In genomic region chr5:72508241-72509170, GRCh38 we compare ENCODE assay signal across 10 cellular contexts. TPM values are rescaled to one million over a fixed set of nuclear protein-coding genes. Genes with fewer than 3 reads are reported as not detected.
DNase-seq lines count a peak whose midpoint lies in the region; ATAC-seq and TF ChIP-seq lines count a peak whose summit lies in the region.
"Had no signal": no experiment of that assay in that cellular context is flagged by ENCODE, and none has a peak within 500 bp of the region (broad histone marks: within the 10 kb centered on the region; RNA-seq: fewer than 3 reads in every experiment).

No MANE protein-coding gene starts in this region.

- no peaks in the 10 kb centered on the region for H3K36me3 ChIP-seq in ovary

- peaks cover 2% of the 10 kb centered on the region for H3K4me1 ChIP-seq in ovary (ENCODE audit: insufficient read depth)

- ATAC-seq in GM21528 (IDR thresholded peaks at IDR 0.05; ENCODE audit: low FRiP score, unreplicated experiment) (peak; percentile 93), HG03565 (IDR thresholded peaks at IDR 0.05; ENCODE audit: unreplicated experiment) (peak; percentile 90)
- ATAC-seq in stimulated activated naive CD8-positive, alpha-beta T cell treated with anti-CD3 and anti-CD28 coated beads, Interleukin-15, amount 100 ng/mL, for 72 hours: no peak

- H3K4me3 Mint-ChIP-seq in stimulated activated naive CD8-positive, alpha-beta T cell treated with anti-CD3 and anti-CD28 coated beads, Interleukin-15, amount 100 ng/mL, for 72 hours: no peak overlapping the region

- peak overlapping the region in 1 of 2 donors; percentile 49 for H3K27ac Mint-ChIP-seq in stimulated activated naive CD8-positive, alpha-beta T cell treated with anti-CD3 and anti-CD28 coated beads, Interleukin-15, amount 100 ng/mL, for 72 hours

- TF ChIP-seq CTCF in GM12864 (IDR thresholded peaks at IDR 0.05; ENCODE audit: low read depth, low read length, missing control alignments) (no peak), ovary (IDR thresholded peaks at IDR 0.05) (no peak)

- DNase-seq in GM12864 (ENCODE audit: low read depth) (peak; percentile 77), germinal center (ENCODE audit: low spot score) (peak; percentile 53), NCI-H748 (lab: John Stamatoyannopoulos, UW; ENCODE audit: unreplicated experiment) (no peak), ovary (no peak), SHP77 (lab: John Stamatoyannopoulos, UW) (no peak)
- DNase-seq in stimulated activated naive CD8-positive, alpha-beta T cell treated with anti-CD3 and anti-CD28 coated beads, Interleukin-15, amount 100 ng/mL, for 72 hours: no peak

- TF ChIP-seq EP300 in ovary (IDR thresholded peaks at IDR 0.05): no peak

- TF ChIP-seq POLR2A in ovary (IDR thresholded peaks at IDR 0.05): no peak

- peaks cover 7% of the 10 kb centered on the region for H3K4me1 Mint-ChIP-seq in stimulated activated naive CD8-positive, alpha-beta T cell treated with anti-CD3 and anti-CD28 coated beads, Interleukin-15, amount 100 ng/mL, for 72 hours

- 92 to 96% (median 93%) methylated on average over 8 of the region's 8 CpGs for WGBS in ovary, 3 donors

- H3K9me3 ChIP-seq in ovary: no peaks in the 10 kb centered on the region

- H3K9me3 Mint-ChIP-seq in stimulated activated naive CD8-positive, alpha-beta T cell treated with anti-CD3 and anti-CD28 coated beads, Interleukin-15, amount 100 ng/mL, for 72 hours: no peaks in the 10 kb centered on the region

- H3K27ac ChIP-seq in ovary: no peak overlapping the region

- H3K27me3 ChIP-seq in ovary: no peaks in the 10 kb centered on the region

- H3K27me3 Mint-ChIP-seq in stimulated activated naive CD8-positive, alpha-beta T cell treated with anti-CD3 and anti-CD28 coated beads, Interleukin-15, amount 100 ng/mL, for 72 hours: peaks cover 68% of the 10 kb centered on the region

- intact Hi-C loops in ovary (cut with DNase I): no loop called here

- H3K4me3 ChIP-seq in GM12864 (ENCODE audit: low read depth, low read length) (no peak overlapping the region), ovary (no peak overlapping the region)

RNA-seq across cellular contexts. Expression of gene ZNF366, which starts 1.3 kb away (rescaled TPM):
- total RNA-seq in ovary: 1 to 10 TPM in 5 of 7 donors, under 1 TPM in 2; 0.83 to 3.5 (median 1.6) TPM
- polyA plus RNA-seq in ovary: 1 to 10 TPM; 1.4 to 3.1 TPM
- total RNA-seq: chondrocyte, Daoy had no signal

Comparison
In these comparisons a context has a peak if more than half of its experiments do, and no peak if none do; other contexts are left out.
1. DNase-seq: peak in GM12864 (single experiment) and germinal center (single experiment); none in NCI-H748 (single experiment), ovary (0 of 5), SHP77 (0 of 2) and stimulated activated naive CD8-positive, alpha-beta T cell treated with anti-CD3 and anti-CD28 coated beads, Interleukin-15, amount 100 ng/mL, for 72 hours (0 of 2).